9 cellular contexts compared by ENCODE assay signal in genomic region chrX:52574416-52575275, GRCh38. TPM values are rescaled to one million over a fixed set of nuclear protein-coding genes. Genes with fewer than 3 reads are reported as not detected.
DNase-seq lines count a peak whose midpoint lies in the region; ATAC-seq, FAIRE-seq and TF ChIP-seq lines count a peak whose summit lies in the region.
"Had no signal": no experiment of that assay in that cellular context is flagged by ENCODE, and none has a peak within 500 bp of the region (broad histone marks: within the 10 kb centered on the region; RNA-seq: fewer than 3 reads in every experiment).

No MANE protein-coding gene starts in this region.

- ATAC-seq in GM21576 (IDR thresholded peaks at IDR 0.05; ENCODE audit: unreplicated experiment) = no peak
- ATAC-seq: T-cell had no signal

- no peak for DNase-seq in CD14-positive monocyte (ENCODE audit: low spot score)
- DNase-seq in GM12892 (ENCODE audit: insufficient read length) = peak; percentile 6
- peak; percentile 52 for DNase-seq in LoVo (ENCODE audit: low spot score)
- peak; percentile 77 for DNase-seq in SHP77 treated with DMSO at 0.1 percent for 48 hours (lab: John Stamatoyannopoulos, UW)
- peak in 1 of 10 donors; percentile 11 for DNase-seq in dorsolateral prefrontal cortex
- DNase-seq in midbrain (lab: John Stamatoyannopoulos, UW) = peak; percentile 19
- no peak for DNase-seq in occipital lobe (lab: John Stamatoyannopoulos, UW)

- H3K4me1 Mint-ChIP-seq in CD14-positive monocyte = peaks cover 5% of the 10 kb centered on the region

- H3K4me3 Mint-ChIP-seq in CD14-positive monocyte = no peak overlapping the region
- H3K4me3 Mint-ChIP-seq: T-cell had no signal

- peak; percentile 87 for FAIRE-seq in GM12892 (lab: Jason Lieb, UNC)

- no peak overlapping the region for H3K27ac Mint-ChIP-seq in CD14-positive monocyte
- H3K27ac Mint-ChIP-seq: T-cell had no signal

- peaks cover 1 to 7% (median 3%) of the 10 kb centered on the region in 3 donors for H3K27me3 Mint-ChIP-seq in CD14-positive monocyte (ENCODE audit: low read depth in 3 of 3)

- no peaks in the 10 kb centered on the region for H3K36me3 Mint-ChIP-seq in CD14-positive monocyte
- H3K36me3 Mint-ChIP-seq: T-cell had no signal

- TF ChIP-seq CTCF in CD14-positive monocyte (IDR thresholded peaks at IDR 0.05) (peak; percentile 56), dorsolateral prefrontal cortex (IDR thresholded peaks at IDR 0.05 in 54 of 56, conservative IDR thresholded peaks at IDR 0.05 in 2 of 56; ENCODE audit: low read depth in 1 of 56, partially characterized antibody in 56 of 56) (peak in 55 of 56 donors; percentile 18 to 72 (median 58))

- H3K4me3 ChIP-seq in dorsolateral prefrontal cortex = no peak overlapping the region

- intact Hi-C loops in CD14-positive monocyte (cut with micrococcal nuclease) (no loop called here), dorsolateral prefrontal cortex (cut with DNase I) (no loop called here)

- TF ChIP-seq POLR2A in GM12892 (IDR thresholded peaks at IDR 0.05; ENCODE audit: low read depth, low read length) = no peak

- no peak overlapping the region for H3K27ac ChIP-seq in dorsolateral prefrontal cortex

- H3K27me3 ChIP-seq in dorsolateral prefrontal cortex = peaks cover 0 to 92% (median 38%) of the 10 kb centered on the region in 45 donors

- H3K9me3 Mint-ChIP-seq in CD14-positive monocyte = no peaks in the 10 kb centered on the region
- H3K9me3 Mint-ChIP-seq: T-cell had no signal

RNA-seq across cellular contexts. Expression of gene XAGE1B, which starts 57.8 kb away (rescaled TPM):
- not detected for polyA plus RNA-seq in CD14-positive monocyte
- 0.70 TPM for polyA plus RNA-seq in GM12892 (2012; ENCODE audit: missing spikeins)
- total RNA-seq in dorsolateral prefrontal cortex = not detected
- total RNA-seq in occipital lobe = 0.78 TPM
- total RNA-seq: T-cell had no signal

Comparison
In these comparisons a context has a peak if more than half of its experiments do, and no peak if none do; other contexts are left out.
1. DNase-seq: peak in GM12892 (single experiment), LoVo (single experiment), SHP77 treated with DMSO at 0.1 percent for 48 hours (single experiment) and midbrain (single experiment); none in CD14-positive monocyte (single experiment) and occipital lobe (single experiment).